Comparison of ENCODE assay signal across 8 cellular contexts in the genomic region with DNA sequence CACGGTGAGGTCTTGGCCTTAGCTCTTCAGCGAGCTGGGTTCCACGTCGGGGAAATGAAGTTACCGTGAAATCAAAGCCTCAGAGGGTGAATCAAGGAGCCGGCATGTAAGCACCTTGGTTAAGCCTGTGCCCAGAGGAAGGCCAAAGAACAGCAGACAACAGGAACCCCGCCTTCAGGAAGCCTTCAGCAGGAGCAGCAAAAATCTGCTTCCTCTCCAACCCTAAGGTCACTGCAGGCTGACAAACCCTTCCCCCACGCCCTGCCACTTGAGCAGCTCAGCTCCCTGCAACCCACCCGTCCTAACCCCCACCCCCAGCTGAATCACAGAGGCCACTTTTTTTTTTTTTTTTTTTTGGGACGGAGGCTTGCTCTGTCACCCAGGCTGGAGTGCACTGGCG.
A peak's percentile ranks its signal among the peaks of the same experiment; 100 is the strongest.
DNase-seq lines count a peak whose midpoint lies in the region; ATAC-seq and TF ChIP-seq lines count a peak whose summit lies in the region.

No MANE protein-coding gene starts in this region.

- no peak for TF ChIP-seq CTCF in activated CD8-positive, alpha-beta T cell treated with anti-CD3 and anti-CD28 coated beads for 36 hours (IDR thresholded peaks at IDR 0.05)
- no peak for TF ChIP-seq CTCF in heart right ventricle (IDR thresholded peaks at IDR 0.05)

- H2AFZ ChIP-seq in GM23248 = no peak overlapping the region

- peaks cover 7% of the 10 kb centered on the region for H3K4me1 Mint-ChIP-seq in activated CD8-positive, alpha-beta T cell treated with anti-CD3 and anti-CD28 coated beads for 36 hours (ENCODE audit: low read depth)

- H3K4me1 ChIP-seq in heart right ventricle (peaks cover 0 to 46% (median 14%) of the 10 kb centered on the region in 9 donors), GM23248 (ENCODE audit: insufficient read depth) (no peaks in the 10 kb centered on the region)

- H3K27me3 Mint-ChIP-seq in activated CD8-positive, alpha-beta T cell treated with anti-CD3 and anti-CD28 coated beads for 36 hours = no peaks in the 10 kb centered on the region

- no peaks in the 10 kb centered on the region for H3K9me2 ChIP-seq in GM23248 (ENCODE audit: insufficient read depth)

- no peaks in the 10 kb centered on the region for H3K9me3 Mint-ChIP-seq in activated CD8-positive, alpha-beta T cell treated with anti-CD3 and anti-CD28 coated beads for 36 hours

- no peaks in the 10 kb centered on the region for H3K36me3 Mint-ChIP-seq in activated CD8-positive, alpha-beta T cell treated with anti-CD3 and anti-CD28 coated beads for 36 hours (ENCODE audit: low read depth)

- no peak overlapping the region for H3K4me3 ChIP-seq in Jurkat, Clone E6-1 (ENCODE audit: low read length)
- peak overlapping the region in 3 of 10 donors; percentile 8 to 14 (median 14) for H3K4me3 ChIP-seq in heart right ventricle
- H3K4me3 ChIP-seq in GM23248 = no peak overlapping the region

- ATAC-seq in activated CD8-positive, alpha-beta T cell treated with anti-CD3 and anti-CD28 coated beads for 36 hours = peak; percentile 86
- ATAC-seq in heart right ventricle = peak; percentile 62 to 93 (median 88)
- no peak for ATAC-seq in GM18870 (IDR thresholded peaks at IDR 0.05; ENCODE audit: unreplicated experiment)

- POLR2A ChIA-PET in activated CD8-positive, alpha-beta T cell treated with anti-CD3 and anti-CD28 coated beads for 36 hours (lab: Charles Lee) = interaction anchor here (0.6 kb wide), 1 partner anchor 408 kb away, joined by 3 read pairs; no protein-coding TSS in a partner anchor

- peak overlapping the region; percentile 73 for H3K27ac Mint-ChIP-seq in activated CD8-positive, alpha-beta T cell treated with anti-CD3 and anti-CD28 coated beads for 36 hours

- H3F3A ChIP-seq in GM23248 (ENCODE audit: insufficient read depth) = no peaks in the 10 kb centered on the region

- WGBS in heart right ventricle, 2 donors = 41 to 51% methylated on average over 11 of the region's 11 CpGs
- 53 to 60% methylated on average over 10 to 11 of the region's 11 CpGs for WGBS in GM23248 (ENCODE audit: low coverage in 1 of 2, low lambda C conversion rate in 2 of 2, missing lambda C conversion rate in 2 of 2), 2 experiments

- CTCF ChIA-PET in activated CD8-positive, alpha-beta T cell treated with anti-CD3 and anti-CD28 coated beads for 36 hours (lab: Charles Lee) = interaction anchor here (1.3 to 1.7 kb wide), 2 partner anchors 24 to 107 kb away, joined by 3 to 8 read pairs; no protein-coding TSS in a partner anchor

- no peak overlapping the region for H3K4me3 Mint-ChIP-seq in activated CD8-positive, alpha-beta T cell treated with anti-CD3 and anti-CD28 coated beads for 36 hours

- no peak overlapping the region for H3K9ac ChIP-seq in GM23248

- H3K27me3 ChIP-seq in heart right ventricle (no peaks in the 10 kb centered on the region), GM23248 (replicated peaks; ENCODE audit: insufficient read depth) (peaks cover 3% of the 10 kb centered on the region)

- H3K36me3 ChIP-seq in heart right ventricle (no peaks in the 10 kb centered on the region), GM23248 (ENCODE audit: low read depth) (no peaks in the 10 kb centered on the region)

- no peaks in the 10 kb centered on the region for H4K20me1 ChIP-seq in GM23248 (ENCODE audit: insufficient read depth)

- peak; percentile 31 for DNase-seq in Jurkat, Clone E6-1 (ENCODE audit: low read depth, low spot score)
- peak; percentile 58 for DNase-seq in activated CD8-positive, alpha-beta T cell treated with anti-CD3 and anti-CD28 coated beads for 36 hours
- DNase-seq in heart right ventricle (peak; percentile 40 to 61), GM23248 (no peak), NCI-H2029 treated with DMSO at 0.1 percent for 48 hours (lab: John Stamatoyannopoulos, UW) (no peak), DMS114 treated with DMSO at 0.1 percent for 48 hours (lab: John Stamatoyannopoulos, UW; ENCODE audit: unreplicated experiment) (no peak)
- DNase-seq in stimulated activated CD4-positive, alpha-beta T cell treated with anti-CD3 and anti-CD28 coated beads, Interleukin-1b, Interleukin-23, amount 100 ng/mL, for 4 hours (ENCODE audit: low read depth in 2 of 2) = peak; percentile 9 to 19

- H3K79me2 ChIP-seq in GM23248 (ENCODE audit: insufficient read depth) = no peaks in the 10 kb centered on the region

- intact Hi-C loops in activated CD8-positive, alpha-beta T cell treated with anti-CD3 and anti-CD28 coated beads for 36 hours (cut with micrococcal nuclease) = no loop called here
- intact Hi-C loops in heart right ventricle (cut with DNase I) = loop anchor here in 3 of 10 donors (5.0 to 10.0 kb wide), 2 partner anchors 36 to 56 kb away; no protein-coding TSS in a partner anchor

- H3K27ac ChIP-seq in heart right ventricle (peak overlapping the region; percentile 63 to 94 (median 80)), GM23248 (no peak overlapping the region)

- in situ Hi-C loops in GM23248 (cut with MboI) = no loop called here

- H3K9me3 ChIP-seq in heart right ventricle (no peaks in the 10 kb centered on the region), GM23248 (ENCODE audit: low read depth) (no peaks in the 10 kb centered on the region)

- H3K4me2 ChIP-seq in GM23248 (ENCODE audit: unreplicated experiment) = no peak overlapping the region

Comparison
In these comparisons a context has a peak if more than half of its experiments do, and no peak if none do; other contexts are left out.
1. DNase-seq: peak in Jurkat, Clone E6-1 (single experiment), activated CD8-positive, alpha-beta T cell treated with anti-CD3 and anti-CD28 coated beads for 36 hours (single experiment), heart right ventricle (2 of 2) and stimulated activated CD4-positive, alpha-beta T cell treated with anti-CD3 and anti-CD28 coated beads, Interleukin-1b, Interleukin-23, amount 100 ng/mL, for 4 hours (2 of 2); none in GM23248 (single experiment), NCI-H2029 treated with DMSO at 0.1 percent for 48 hours (single experiment) and DMS114 treated with DMSO at 0.1 percent for 48 hours (single experiment).